ENCODE assay signal across 1 cellular context in the genomic region with DNA sequence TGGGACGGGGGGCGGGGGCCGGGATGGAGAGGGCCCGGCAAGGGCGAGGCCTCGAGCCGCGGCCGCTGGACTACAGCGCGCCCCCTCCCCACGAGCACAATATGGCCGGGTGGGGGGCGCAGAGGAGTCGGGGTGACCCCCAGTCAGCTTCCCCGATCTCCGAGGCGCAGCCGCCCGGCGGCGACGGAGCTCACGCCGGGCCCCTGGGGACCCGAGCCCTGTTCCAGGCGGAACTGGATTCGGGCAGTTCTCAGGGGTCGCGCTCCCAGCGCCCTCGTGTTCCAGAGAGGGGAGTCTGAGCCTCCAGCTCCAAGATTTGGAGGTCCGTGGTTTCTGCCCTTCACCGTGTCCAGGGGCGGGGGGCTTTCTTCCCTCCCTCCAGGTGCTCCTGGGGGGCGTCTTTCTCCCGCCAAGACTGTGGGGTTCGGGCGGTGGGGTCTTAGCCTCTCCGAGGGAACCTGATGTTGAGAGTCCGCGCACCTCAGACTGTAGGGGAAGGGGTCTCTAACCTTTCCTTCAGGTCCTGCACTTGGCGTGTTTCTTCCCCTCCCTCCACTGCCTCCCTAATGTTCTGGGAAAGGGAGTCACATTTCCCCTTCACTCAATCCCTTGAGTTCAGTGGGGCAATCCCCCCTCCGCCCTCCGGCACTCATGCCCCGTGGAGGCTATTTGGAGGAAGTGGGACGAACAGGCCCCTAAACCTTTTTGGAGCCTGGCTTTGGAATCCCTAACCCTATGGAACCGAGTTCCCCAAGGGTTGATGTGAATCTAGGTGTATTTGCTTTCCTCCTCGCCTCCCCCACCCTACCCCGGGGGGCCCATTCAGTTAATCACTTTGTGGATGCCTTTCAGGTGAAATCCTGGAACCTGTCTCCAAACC.
A peak's percentile ranks its signal among the peaks of the same experiment; 100 is the strongest.
TF ChIP-seq lines count a peak whose summit lies in the region.

No MANE protein-coding gene starts in this region.

TF ChIP-seq in HepG2, 621 proteins besides CTCF, POLR2A, EP300 and RAD21 (continued from another document and continues in another):
- TF ChIP-seq, protein P1, sequence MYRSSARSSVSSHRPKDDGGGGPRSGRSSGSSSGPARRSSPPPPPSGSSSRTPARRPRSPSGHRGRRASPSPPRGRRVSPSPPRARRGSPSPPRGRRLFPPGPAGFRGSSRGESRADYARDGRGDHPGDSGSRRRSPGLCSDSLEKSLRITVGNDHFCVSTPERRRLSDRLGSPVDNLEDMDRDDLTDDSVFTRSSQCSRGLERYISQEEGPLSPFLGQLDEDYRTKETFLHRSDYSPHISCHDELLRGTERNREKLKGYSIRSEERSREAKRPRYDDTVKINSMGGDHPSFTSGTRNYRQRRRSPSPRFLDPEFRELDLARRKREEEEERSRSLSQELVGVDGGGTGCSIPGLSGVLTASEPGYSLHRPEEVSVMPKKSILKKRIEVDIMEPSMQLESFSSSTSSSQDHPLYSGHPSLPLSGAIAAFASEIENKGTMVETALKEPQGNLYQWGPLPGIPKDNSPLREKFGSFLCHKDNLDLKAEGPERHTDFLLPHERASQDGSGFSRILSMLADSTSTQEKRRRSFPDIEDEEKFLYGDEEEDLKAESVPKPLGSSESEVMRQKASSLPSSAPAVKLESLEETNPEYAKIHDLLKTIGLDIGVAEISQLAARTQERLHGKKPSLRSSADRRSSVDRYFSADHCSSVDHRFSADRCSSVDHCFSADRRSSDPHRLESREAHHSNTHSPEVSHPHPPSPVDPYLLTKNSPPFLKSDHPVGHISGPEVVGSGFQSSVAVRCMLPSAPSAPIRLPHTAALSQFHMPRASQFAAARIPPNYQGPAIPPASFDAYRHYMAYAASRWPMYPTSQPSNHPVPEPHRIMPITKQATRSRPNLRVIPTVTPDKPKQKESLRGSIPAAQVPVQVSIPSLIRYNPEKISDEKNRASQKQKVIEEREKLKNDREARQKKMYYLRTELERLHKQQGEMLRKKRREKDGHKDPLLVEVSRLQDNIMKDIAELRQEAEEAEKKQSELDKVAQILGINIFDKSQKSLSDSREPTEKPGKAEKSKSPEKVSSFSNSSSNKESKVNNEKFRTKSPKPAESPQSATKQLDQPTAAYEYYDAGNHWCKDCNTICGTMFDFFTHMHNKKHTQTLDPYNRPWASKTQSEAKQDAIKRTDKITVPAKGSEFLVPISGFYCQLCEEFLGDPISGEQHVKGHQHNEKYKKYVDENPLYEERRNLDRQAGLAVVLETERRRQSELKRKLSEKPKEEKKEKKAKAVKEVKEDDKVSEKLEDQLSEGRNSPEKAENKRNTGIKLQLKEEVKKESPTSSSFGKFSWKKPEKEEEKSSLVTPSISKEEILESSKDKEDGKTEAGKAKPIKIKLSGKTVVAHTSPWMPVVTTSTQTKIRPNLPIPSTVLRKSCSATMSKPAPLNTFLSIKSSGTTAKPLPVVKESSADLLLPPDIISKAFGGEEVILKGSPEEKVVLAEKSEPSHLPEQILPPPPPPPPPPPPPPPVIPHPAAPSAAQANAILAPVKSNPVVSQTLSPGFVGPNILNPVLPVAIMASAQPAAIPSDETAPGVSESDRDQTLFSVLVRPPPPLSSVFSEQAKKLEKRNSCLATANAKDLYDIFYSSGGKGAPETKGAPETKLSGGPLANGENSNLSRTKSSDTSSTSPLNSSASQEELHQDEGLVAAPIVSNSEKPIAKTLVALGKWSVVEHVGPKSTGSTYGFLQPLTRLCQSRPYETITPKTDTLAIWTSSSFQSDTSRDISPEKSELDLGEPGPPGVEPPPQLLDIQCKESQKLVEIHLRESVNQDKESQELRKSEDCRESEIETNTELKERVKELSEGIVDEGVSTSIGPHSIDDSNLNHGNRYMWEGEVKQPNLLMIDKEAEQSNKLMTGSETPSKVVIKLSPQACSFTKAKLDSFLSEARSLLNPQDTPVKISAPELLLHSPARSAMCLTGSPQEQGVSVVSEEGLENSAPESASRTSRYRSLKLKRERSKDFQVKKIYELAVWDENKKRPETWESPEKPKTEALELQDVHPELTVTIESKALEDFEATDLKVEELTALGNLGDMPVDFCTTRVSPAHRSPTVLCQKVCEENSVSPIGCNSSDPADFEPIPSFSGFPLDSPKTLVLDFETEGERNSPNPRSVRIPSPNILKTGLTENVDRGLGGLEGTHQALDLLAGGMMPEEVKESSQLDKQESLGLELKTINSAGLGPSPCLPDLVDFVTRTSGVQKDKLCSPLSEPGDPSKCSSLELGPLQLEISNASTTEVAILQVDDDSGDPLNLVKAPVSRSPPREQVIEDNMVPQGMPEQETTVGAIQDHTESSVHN (CRISPR knock-in tag; IDR thresholded peaks at IDR 0.05), result no peak
- no peak for TF ChIP-seq SIN3A (IDR thresholded peaks at IDR 0.05; ENCODE audit: borderline replicate concordance, low read depth, low read length)
- no peak for TF ChIP-seq SNAPC2 (CRISPR knock-in tag; IDR thresholded peaks at IDR 0.05)
- TF ChIP-seq, protein P2, sequence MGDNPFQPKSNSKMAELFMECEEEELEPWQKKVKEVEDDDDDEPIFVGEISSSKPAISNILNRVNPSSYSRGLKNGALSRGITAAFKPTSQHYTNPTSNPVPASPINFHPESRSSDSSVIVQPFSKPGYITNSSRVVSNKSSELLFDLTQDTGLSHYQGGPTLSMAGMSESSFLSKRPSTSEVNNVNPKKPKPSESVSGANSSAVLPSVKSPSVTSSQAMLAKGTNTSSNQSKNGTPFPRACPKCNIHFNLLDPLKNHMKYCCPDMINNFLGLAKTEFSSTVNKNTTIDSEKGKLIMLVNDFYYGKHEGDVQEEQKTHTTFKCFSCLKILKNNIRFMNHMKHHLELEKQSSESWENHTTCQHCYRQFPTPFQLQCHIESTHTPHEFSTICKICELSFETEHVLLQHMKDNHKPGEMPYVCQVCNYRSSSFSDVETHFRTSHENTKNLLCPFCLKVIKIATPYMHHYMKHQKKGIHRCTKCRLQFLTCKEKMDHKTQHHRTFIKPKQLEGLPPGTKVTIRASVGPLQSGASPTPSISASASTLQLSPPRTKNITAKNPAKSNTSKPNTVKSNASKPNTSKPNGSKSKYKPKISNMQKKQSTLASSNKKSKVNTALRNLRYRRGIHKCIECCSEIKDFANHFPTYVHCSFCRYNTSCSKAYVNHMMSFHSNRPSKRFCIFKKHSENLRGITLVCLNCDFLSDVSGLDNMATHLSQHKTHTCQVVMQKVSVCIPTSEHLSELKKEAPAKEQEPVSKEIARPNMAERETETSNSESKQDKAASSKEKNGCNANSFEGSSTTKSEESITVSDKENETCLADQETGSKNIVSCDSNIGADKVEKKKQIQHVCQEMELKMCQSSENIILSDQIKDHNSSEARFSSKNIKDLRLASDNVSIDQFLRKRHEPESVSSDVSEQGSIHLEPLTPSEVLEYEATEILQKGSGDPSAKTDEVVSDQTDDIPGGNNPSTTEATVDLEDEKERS (CRISPR knock-in tag; IDR thresholded peaks at IDR 0.05), result 0 out of 2 replicates have a peak, but pooled peaks have one; percentile 23
- TF ChIP-seq, protein P3, sequence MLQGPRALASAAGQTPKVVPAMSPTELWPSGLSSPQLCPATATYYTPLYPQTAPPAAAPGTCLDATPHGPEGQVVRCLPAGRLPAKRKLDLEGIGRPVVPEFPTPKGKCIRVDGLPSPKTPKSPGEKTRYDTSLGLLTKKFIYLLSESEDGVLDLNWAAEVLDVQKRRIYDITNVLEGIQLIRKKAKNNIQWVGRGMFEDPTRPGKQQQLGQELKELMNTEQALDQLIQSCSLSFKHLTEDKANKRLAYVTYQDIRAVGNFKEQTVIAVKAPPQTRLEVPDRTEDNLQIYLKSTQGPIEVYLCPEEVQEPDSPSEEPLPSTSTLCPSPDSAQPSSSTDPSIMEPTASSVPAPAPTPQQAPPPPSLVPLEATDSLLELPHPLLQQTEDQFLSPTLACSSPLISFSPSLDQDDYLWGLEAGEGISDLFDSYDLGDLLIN (CRISPR knock-in tag; IDR thresholded peaks at IDR 0.05; ENCODE audit: borderline replicate concordance), result no peak
- TF ChIP-seq YY1 (IDR thresholded peaks at IDR 0.05; ENCODE audit: insufficient read depth, insufficient replicate concordance, low read depth, low read length), result peak; percentile 47
- no peak for TF ChIP-seq POLR2AphosphoS5 (IDR thresholded peaks at IDR 0.05; ENCODE audit: low read depth, low read length)
- no peak for TF ChIP-seq MIER3 (CRISPR knock-in tag; IDR thresholded peaks at IDR 0.05; ENCODE audit: borderline replicate concordance)
- TF ChIP-seq ARNT2 (CRISPR knock-in tag; IDR thresholded peaks at IDR 0.05; ENCODE audit: low read depth), result no peak
- TF ChIP-seq KAT2B (IDR thresholded peaks at IDR 0.05; ENCODE audit: borderline replicate concordance, low read depth, low read length), result no peak
- TF ChIP-seq ZFYVE20 (CRISPR knock-in tag; IDR thresholded peaks at IDR 0.05; ENCODE audit: borderline replicate concordance, low read depth), result no peak
- TF ChIP-seq TGIF2 (CRISPR knock-in tag; IDR thresholded peaks at IDR 0.05), result no peak
- TF ChIP-seq ZNF713 (CRISPR knock-in tag; IDR thresholded peaks at IDR 0.05), result no peak
- TF ChIP-seq, protein P4, sequence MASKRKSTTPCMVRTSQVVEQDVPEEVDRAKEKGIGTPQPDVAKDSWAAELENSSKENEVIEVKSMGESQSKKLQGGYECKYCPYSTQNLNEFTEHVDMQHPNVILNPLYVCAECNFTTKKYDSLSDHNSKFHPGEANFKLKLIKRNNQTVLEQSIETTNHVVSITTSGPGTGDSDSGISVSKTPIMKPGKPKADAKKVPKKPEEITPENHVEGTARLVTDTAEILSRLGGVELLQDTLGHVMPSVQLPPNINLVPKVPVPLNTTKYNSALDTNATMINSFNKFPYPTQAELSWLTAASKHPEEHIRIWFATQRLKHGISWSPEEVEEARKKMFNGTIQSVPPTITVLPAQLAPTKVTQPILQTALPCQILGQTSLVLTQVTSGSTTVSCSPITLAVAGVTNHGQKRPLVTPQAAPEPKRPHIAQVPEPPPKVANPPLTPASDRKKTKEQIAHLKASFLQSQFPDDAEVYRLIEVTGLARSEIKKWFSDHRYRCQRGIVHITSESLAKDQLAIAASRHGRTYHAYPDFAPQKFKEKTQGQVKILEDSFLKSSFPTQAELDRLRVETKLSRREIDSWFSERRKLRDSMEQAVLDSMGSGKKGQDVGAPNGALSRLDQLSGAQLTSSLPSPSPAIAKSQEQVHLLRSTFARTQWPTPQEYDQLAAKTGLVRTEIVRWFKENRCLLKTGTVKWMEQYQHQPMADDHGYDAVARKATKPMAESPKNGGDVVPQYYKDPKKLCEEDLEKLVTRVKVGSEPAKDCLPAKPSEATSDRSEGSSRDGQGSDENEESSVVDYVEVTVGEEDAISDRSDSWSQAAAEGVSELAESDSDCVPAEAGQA (IDR thresholded peaks at IDR 0.05; ENCODE audit: low read depth), result no peak
- TF ChIP-seq, protein P4 (CRISPR knock-in tag; IDR thresholded peaks at IDR 0.05; ENCODE audit: borderline replicate concordance), result no peak
- TF ChIP-seq, protein P5, sequence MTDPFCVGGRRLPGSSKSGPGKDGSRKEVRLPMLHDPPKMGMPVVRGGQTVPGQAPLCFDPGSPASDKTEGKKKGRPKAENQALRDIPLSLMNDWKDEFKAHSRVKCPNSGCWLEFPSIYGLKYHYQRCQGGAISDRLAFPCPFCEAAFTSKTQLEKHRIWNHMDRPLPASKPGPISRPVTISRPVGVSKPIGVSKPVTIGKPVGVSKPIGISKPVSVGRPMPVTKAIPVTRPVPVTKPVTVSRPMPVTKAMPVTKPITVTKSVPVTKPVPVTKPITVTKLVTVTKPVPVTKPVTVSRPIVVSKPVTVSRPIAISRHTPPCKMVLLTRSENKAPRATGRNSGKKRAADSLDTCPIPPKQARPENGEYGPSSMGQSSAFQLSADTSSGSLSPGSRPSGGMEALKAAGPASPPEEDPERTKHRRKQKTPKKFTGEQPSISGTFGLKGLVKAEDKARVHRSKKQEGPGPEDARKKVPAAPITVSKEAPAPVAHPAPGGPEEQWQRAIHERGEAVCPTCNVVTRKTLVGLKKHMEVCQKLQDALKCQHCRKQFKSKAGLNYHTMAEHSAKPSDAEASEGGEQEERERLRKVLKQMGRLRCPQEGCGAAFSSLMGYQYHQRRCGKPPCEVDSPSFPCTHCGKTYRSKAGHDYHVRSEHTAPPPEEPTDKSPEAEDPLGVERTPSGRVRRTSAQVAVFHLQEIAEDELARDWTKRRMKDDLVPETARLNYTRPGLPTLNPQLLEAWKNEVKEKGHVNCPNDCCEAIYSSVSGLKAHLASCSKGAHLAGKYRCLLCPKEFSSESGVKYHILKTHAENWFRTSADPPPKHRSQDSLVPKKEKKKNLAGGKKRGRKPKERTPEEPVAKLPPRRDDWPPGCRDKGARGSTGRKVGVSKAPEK (CRISPR knock-in tag; IDR thresholded peaks at IDR 0.05; ENCODE audit: borderline replicate concordance), result no peak
- no peak for TF ChIP-seq PITX1 (CRISPR knock-in tag; IDR thresholded peaks at IDR 0.05)
- TF ChIP-seq REL (CRISPR knock-in tag; conservative IDR thresholded peaks at IDR 0.05), result no peak
- TF ChIP-seq, protein P6, sequence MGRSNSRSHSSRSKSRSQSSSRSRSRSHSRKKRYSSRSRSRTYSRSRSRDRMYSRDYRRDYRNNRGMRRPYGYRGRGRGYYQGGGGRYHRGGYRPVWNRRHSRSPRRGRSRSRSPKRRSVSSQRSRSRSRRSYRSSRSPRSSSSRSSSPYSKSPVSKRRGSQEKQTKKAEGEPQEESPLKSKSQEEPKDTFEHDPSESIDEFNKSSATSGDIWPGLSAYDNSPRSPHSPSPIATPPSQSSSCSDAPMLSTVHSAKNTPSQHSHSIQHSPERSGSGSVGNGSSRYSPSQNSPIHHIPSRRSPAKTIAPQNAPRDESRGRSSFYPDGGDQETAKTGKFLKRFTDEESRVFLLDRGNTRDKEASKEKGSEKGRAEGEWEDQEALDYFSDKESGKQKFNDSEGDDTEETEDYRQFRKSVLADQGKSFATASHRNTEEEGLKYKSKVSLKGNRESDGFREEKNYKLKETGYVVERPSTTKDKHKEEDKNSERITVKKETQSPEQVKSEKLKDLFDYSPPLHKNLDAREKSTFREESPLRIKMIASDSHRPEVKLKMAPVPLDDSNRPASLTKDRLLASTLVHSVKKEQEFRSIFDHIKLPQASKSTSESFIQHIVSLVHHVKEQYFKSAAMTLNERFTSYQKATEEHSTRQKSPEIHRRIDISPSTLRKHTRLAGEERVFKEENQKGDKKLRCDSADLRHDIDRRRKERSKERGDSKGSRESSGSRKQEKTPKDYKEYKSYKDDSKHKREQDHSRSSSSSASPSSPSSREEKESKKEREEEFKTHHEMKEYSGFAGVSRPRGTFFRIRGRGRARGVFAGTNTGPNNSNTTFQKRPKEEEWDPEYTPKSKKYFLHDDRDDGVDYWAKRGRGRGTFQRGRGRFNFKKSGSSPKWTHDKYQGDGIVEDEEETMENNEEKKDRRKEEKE (IDR thresholded peaks at IDR 0.05), result no peak
